18 cellular contexts compared by ENCODE assay signal in the genomic region with DNA sequence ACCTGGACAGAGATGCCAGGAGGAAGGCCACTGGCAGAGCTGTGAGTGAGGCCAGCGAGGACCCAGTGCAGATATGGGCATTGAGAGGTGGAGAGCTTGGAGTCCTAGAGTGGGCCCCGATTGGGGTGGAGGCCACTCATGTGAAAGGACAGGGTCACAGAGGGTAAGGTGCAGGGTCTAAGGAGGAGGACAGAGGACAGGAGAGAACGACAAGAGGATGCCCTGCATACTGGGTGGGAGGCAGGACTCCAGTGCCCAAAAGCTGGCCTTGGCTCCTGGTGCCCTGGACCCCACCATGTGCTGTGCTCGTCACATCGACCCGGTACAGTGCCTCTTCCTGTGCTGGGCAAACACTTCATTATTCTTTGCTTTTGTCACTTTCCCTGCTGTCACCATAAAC.
A peak's percentile ranks its signal among the peaks of the same experiment; 100 is the strongest.
DNase-seq lines count a peak whose midpoint lies in the region; ATAC-seq lines count a peak whose summit lies in the region.
"Had no signal": no experiment of that assay in that cellular context is flagged by ENCODE, and none has a peak within 500 bp of the region (broad histone marks: within the 10 kb centered on the region; RNA-seq: fewer than 3 reads in every experiment).

No MANE protein-coding gene starts in this region.

- H3K27me3 ChIP-seq in neuronal stem cell (ENCODE audit: control insufficient read depth in 3 of 3, insufficient read depth in 3 of 3, low read depth in 1 of 3, low read length in 3 of 3), result no peaks in the 10 kb centered on the region
- H3K27me3 ChIP-seq: BLaER1 had no signal

- H2AK5ac ChIP-seq in neuronal stem cell (ENCODE audit: low read depth, low read length), result no peak overlapping the region

- no peak overlapping the region for H3K4me2 ChIP-seq in neuronal stem cell (ENCODE audit: insufficient read depth, low read length, poor library complexity, severe bottlenecking)
- H3K4me2 ChIP-seq: BLaER1 had no signal

- H3K27ac ChIP-seq in neuronal stem cell (replicated peaks; ENCODE audit: low read length), result no peak overlapping the region
- H3K27ac ChIP-seq: 22Rv1, BLaER1, C4-2B, GM23248 had no signal

- DNase-seq in DMS53 (lab: John Stamatoyannopoulos, UW) (peak; percentile 80), cerebellum (ENCODE audit: low spot score) (peak; percentile 20), neuronal stem cell (ENCODE audit: low spot score) (no peak), NCI-H2029 treated with DMSO at 0.1 percent for 48 hours (lab: John Stamatoyannopoulos, UW) (no peak), HuH-7.5 (ENCODE audit: low spot score) (no peak)
- DNase-seq: Caco-2; CD4-positive, CD25-positive, alpha-beta regulatory T cell; CD8-positive, alpha-beta T cell; DMS153; DMS79 treated with DMSO at 0.1 percent for 48 hours; GF-D8; GM23248; H9 had no signal

- H3K4me3 ChIP-seq in neuronal stem cell (ENCODE audit: low read length in 2 of 2), result no peak overlapping the region
- H3K4me3 ChIP-seq: BLaER1, GM23248 had no signal

- no peak overlapping the region for H3K9ac ChIP-seq in neuronal stem cell (ENCODE audit: low read depth, low read length, poor library complexity)
- H3K9ac ChIP-seq: BLaER1, GM23248 had no signal

- no peak overlapping the region for H2BK120ac ChIP-seq in neuronal stem cell (ENCODE audit: low read depth, low read length)

- peak overlapping the region; percentile 1 for H2AFZ ChIP-seq in neuronal stem cell (ENCODE audit: low read length)
- H2AFZ ChIP-seq: GM23248 had no signal

- no peak overlapping the region for H3K23ac ChIP-seq in neuronal stem cell (ENCODE audit: low read depth, low read length, poor library complexity)

- no peak overlapping the region for H3K14ac ChIP-seq in neuronal stem cell (ENCODE audit: low read length)

- no peak overlapping the region for H2BK12ac ChIP-seq in neuronal stem cell (ENCODE audit: low read length)

- no CpG with 5 or more reads among the region's 6 CpGs for whole genome bisulfite sequencing in neuronal stem cell (ENCODE audit: extremely low coverage in 2 of 2, insufficient read length in 2 of 2, insufficient replicate concordance in 1 of 2), 2 donors

- H3K4ac ChIP-seq in neuronal stem cell (ENCODE audit: low read length), result no peak overlapping the region

- no peak overlapping the region for H2BK15ac ChIP-seq in neuronal stem cell (ENCODE audit: low read length)

- H4K91ac ChIP-seq in neuronal stem cell (ENCODE audit: low read depth, low read length, poor library complexity), result no peak overlapping the region

- no peaks in the 10 kb centered on the region for H3K9me3 ChIP-seq in neuronal stem cell (replicated peaks in 1 of 2; ENCODE audit: control insufficient read depth in 2 of 2, insufficient read depth in 1 of 2, low read depth in 1 of 2, low read length in 2 of 2)
- H3K9me3 ChIP-seq: BLaER1, Caco-2 had no signal

- no peak overlapping the region for H4K8ac ChIP-seq in neuronal stem cell (ENCODE audit: low read depth, low read length)

- H3K18ac ChIP-seq in neuronal stem cell (ENCODE audit: low read length), result peak overlapping the region; percentile 35

- no peaks in the 10 kb centered on the region for H3K79me1 ChIP-seq in neuronal stem cell (ENCODE audit: low read depth, low read length)

- H3K36me3 ChIP-seq in neuronal stem cell (replicated peaks in 1 of 2; ENCODE audit: control insufficient read depth in 2 of 2, insufficient read depth in 2 of 2, low read length in 2 of 2), result no peaks in the 10 kb centered on the region
- H3K36me3 ChIP-seq: BLaER1 had no signal

- ATAC-seq in GM19452 (IDR thresholded peaks at IDR 0.05; ENCODE audit: unreplicated experiment), result no peak
- ATAC-seq: CD8-positive, alpha-beta T cell; HCT116 had no signal

- no peak overlapping the region for H2BK5ac ChIP-seq in neuronal stem cell (ENCODE audit: low read length)

- peaks cover 0 to 5% of the 10 kb centered on the region in 2 donors for H3K4me1 ChIP-seq in neuronal stem cell (ENCODE audit: control insufficient read depth in 2 of 2, insufficient read depth in 1 of 2, low read depth in 1 of 2, low read length in 2 of 2)
- H3K4me1 ChIP-seq: BLaER1, Caco-2 had no signal

Comparison
In these comparisons a context has a peak if more than half of its experiments do, and no peak if none do; other contexts are left out.
1. DNase-seq: peak in DMS53 (single experiment) and cerebellum (single experiment); none in neuronal stem cell (single experiment), NCI-H2029 treated with DMSO at 0.1 percent for 48 hours (single experiment) and HuH-7.5 (single experiment).